Comparison of ENCODE assay signal across 18 cellular contexts in the genomic region with DNA sequence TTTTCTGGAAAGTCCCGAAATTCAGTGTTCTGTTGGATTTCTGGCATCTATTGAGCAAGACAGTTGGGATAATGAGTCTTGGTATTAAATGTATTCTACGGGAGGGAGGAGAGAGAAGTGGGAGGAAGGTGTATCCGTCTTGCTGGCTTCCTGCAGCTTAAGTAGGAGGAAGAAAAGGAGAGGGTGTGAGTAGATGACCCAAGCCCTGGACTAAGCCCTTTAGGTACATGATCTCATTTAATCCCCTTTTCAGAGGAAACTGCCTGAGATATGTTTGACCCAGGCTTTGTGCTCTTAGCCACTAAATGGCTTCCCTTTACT.
A peak's percentile ranks its signal among the peaks of the same experiment; 100 is the strongest.
DNase-seq lines count a peak whose midpoint lies in the region; ATAC-seq, FAIRE-seq and TF ChIP-seq lines count a peak whose summit lies in the region.
"Had no signal": no experiment of that assay in that cellular context is flagged by ENCODE, and none has a peak within 500 bp of the region (broad histone marks: within the 10 kb centered on the region; RNA-seq: fewer than 3 reads in every experiment).

No MANE protein-coding gene starts in this region.

- peak overlapping the region; percentile 92 for H3K27ac Mint-ChIP-seq in activated T-cell treated with anti-CD3 and anti-CD28 coated beads, Interleukin-2, amount 50 U/mL, for 24 hours
- H3K27ac Mint-ChIP-seq: HFFc6 had no signal

- H3K79me2 ChIP-seq in GM12878 (ENCODE audit: control insufficient read depth, insufficient read depth, low read length) (no peaks in the 10 kb centered on the region), smooth muscle cell (ENCODE audit: low read depth) (no peaks in the 10 kb centered on the region)

- ATAC-seq in SK-N-SH treated with all-trans-retinoic acid at 6 μM for 48 hours (peak; percentile 46), GM12878 (peak; percentile 59)
- ATAC-seq: effector memory CD8-positive, alpha-beta T cell had no signal

- DNase-seq in activated T-cell treated with anti-CD3 and anti-CD28 coated beads, Interleukin-2, amount 50 U/mL, for 24 hours: no peak
- DNase-seq in activated T-cell treated with anti-CD3 and anti-CD28 coated beads, Interleukin-2, amount 50 U/mL, for 48 hours: no peak
- DNase-seq in GM12878 (ENCODE audit: low read depth, low spot score) (no peak), smooth muscle cell (lab: John Stamatoyannopoulos, UW; ENCODE audit: unreplicated experiment) (no peak), HEK293T (ENCODE audit: extremely low spot score) (no peak), middle frontal gyrus (ENCODE audit: extremely low spot score, low spot score) (no peak), SW480 (ENCODE audit: low spot score) (no peak)
- DNase-seq: DMS 273 treated with DMSO at 0.1 percent for 48 hours; effector memory CD8-positive, alpha-beta T cell; HFFc6; kidney; midbrain; MM.1S; T-helper 9 cell; upper lobe of left lung had no signal

- H4K20me1 ChIP-seq in GM12878 (ENCODE audit: control insufficient read depth, insufficient read depth) (no peaks in the 10 kb centered on the region), smooth muscle cell (ENCODE audit: low read depth) (no peaks in the 10 kb centered on the region)

- no peak for TF ChIP-seq POLR2A in GM12878 (IDR thresholded peaks at IDR 0.05; ENCODE audit: low read depth, low read length)

- H3K4me3 ChIP-seq in GM12878 (no peak overlapping the region), smooth muscle cell (no peak overlapping the region)
- H3K4me3 ChIP-seq: upper lobe of left lung had no signal

- WGBS in GM12878 (ENCODE audit: insufficient coverage, insufficient replicate concordance, low lambda C conversion rate, missing lambda C conversion rate): 2% methylated on average over 3 of the region's 3 CpGs
- 18% methylated on average over 3 of the region's 3 CpGs for WGBS in smooth muscle cell (ENCODE audit: low lambda C conversion rate)

- no peak overlapping the region for H3K27ac ChIP-seq in GM12878 (ENCODE audit: control insufficient read depth, insufficient read depth)
- H3K27ac ChIP-seq in smooth muscle cell (ENCODE audit: low read depth): no peak overlapping the region
- H3K27ac ChIP-seq: upper lobe of left lung had no signal

- H3K4me1 ChIP-seq in GM12878 (ENCODE audit: control insufficient read depth, insufficient read depth, low read length) (no peaks in the 10 kb centered on the region; the same call in 1 of the 2 replicates), smooth muscle cell (ENCODE audit: low read depth) (peaks cover 18% of the 10 kb centered on the region)

- no peak for TF ChIP-seq EP300 in GM12878 (IDR thresholded peaks at IDR 0.05; ENCODE audit: borderline replicate concordance in 1 of 2, control insufficient read depth in 1 of 2, low read depth in 2 of 2, low read length in 2 of 2)

- SMC1A ChIA-PET in GM12878 (lab: Charles Lee; ENCODE audit: uncharacterized antibody, unreplicated experiment): no interaction called here

- intact Hi-C loops in GM12878 (cut with micrococcal nuclease; ENCODE audit: unreplicated experiment): no loop called here

- no peaks in the 10 kb centered on the region for H3K9me3 Mint-ChIP-seq in activated T-cell treated with anti-CD3 and anti-CD28 coated beads, Interleukin-2, amount 50 U/mL, for 24 hours
- H3K9me3 Mint-ChIP-seq: effector memory CD8-positive, alpha-beta T cell; HFFc6 had no signal

- TF ChIP-seq RAD21 in GM12878 (IDR thresholded peaks at IDR 0.05; ENCODE audit: insufficient read depth, low read depth, low read length): no peak

- H3K4me2 ChIP-seq in GM12878 (ENCODE audit: control insufficient read depth, insufficient read depth): no peak overlapping the region
- H3K4me2 ChIP-seq in smooth muscle cell: peak overlapping the region; percentile 60

- peak overlapping the region; percentile 49 for H3K4me3 Mint-ChIP-seq in activated T-cell treated with anti-CD3 and anti-CD28 coated beads, Interleukin-2, amount 50 U/mL, for 24 hours
- H3K4me3 Mint-ChIP-seq: effector memory CD8-positive, alpha-beta T cell; HFFc6 had no signal

- H3K27me3 Mint-ChIP-seq in activated T-cell treated with anti-CD3 and anti-CD28 coated beads, Interleukin-2, amount 50 U/mL, for 24 hours: no peaks in the 10 kb centered on the region
- H3K27me3 Mint-ChIP-seq: effector memory CD8-positive, alpha-beta T cell had no signal

- H3K9me3 ChIP-seq in GM12878 (replicated peaks; ENCODE audit: control insufficient read depth, insufficient read depth, low read length) (no peaks in the 10 kb centered on the region), smooth muscle cell (replicated peaks; ENCODE audit: low read depth) (no peaks in the 10 kb centered on the region)
- H3K9me3 ChIP-seq: upper lobe of left lung had no signal

- no peaks in the 10 kb centered on the region for H3F3A ChIP-seq in smooth muscle cell (ENCODE audit: low read depth)

- H3K27me3 ChIP-seq in GM12878 (replicated peaks in 1 of 2; ENCODE audit: control insufficient read depth in 2 of 2, insufficient read depth in 2 of 2, low read length in 1 of 2) (no peaks in the 10 kb centered on the region), smooth muscle cell (ENCODE audit: low read depth) (no peaks in the 10 kb centered on the region)
- H3K27me3 ChIP-seq: upper lobe of left lung had no signal

- H3K9ac ChIP-seq in GM12878 (ENCODE audit: control insufficient read depth, insufficient read depth, low read length): no peak overlapping the region
- H3K9ac ChIP-seq in smooth muscle cell (ENCODE audit: low read depth): no peak overlapping the region

- BruUV-seq in GM12878 (replicated peaks; lab: Mats Ljungman, UMichigan): no TSS peak

- peaks cover 88% of the 10 kb centered on the region for H3K4me1 Mint-ChIP-seq in activated T-cell treated with anti-CD3 and anti-CD28 coated beads, Interleukin-2, amount 50 U/mL, for 24 hours (ENCODE audit: low read depth)

- no peak for FAIRE-seq in GM12878 (lab: Jason Lieb, UNC)
- FAIRE-seq: bronchial epithelial cell, kidney, RCC 7860 had no signal

- H3K36me3 Mint-ChIP-seq in activated T-cell treated with anti-CD3 and anti-CD28 coated beads, Interleukin-2, amount 50 U/mL, for 24 hours (ENCODE audit: low read depth): peaks cover 55% of the 10 kb centered on the region

- H2AFZ ChIP-seq in GM12878 (ENCODE audit: control insufficient read depth, low read depth, low read length): no peak overlapping the region
- no peak overlapping the region for H2AFZ ChIP-seq in smooth muscle cell (ENCODE audit: low read depth)

- TF ChIP-seq CTCF in GM12878 (IDR thresholded peaks at IDR 0.05 in 2 of 3, conservative IDR thresholded peaks at IDR 0.05 in 1 of 3; ENCODE audit: control insufficient read depth in 2 of 3, extremely low read depth in 1 of 3, insufficient read depth in 1 of 3, low read depth in 3 of 3, low read length in 3 of 3) (no peak), smooth muscle cell (IDR thresholded peaks at IDR 0.05; ENCODE audit: borderline replicate concordance, insufficient read depth, poor library complexity, severe bottlenecking) (no peak)

- no peaks in the 10 kb centered on the region for H3K36me3 ChIP-seq in GM12878 (ENCODE audit: control insufficient read depth in 2 of 2, insufficient read depth in 2 of 2, low read length in 1 of 2)
- no peaks in the 10 kb centered on the region for H3K36me3 ChIP-seq in smooth muscle cell (ENCODE audit: low read depth)
- H3K36me3 ChIP-seq: upper lobe of left lung had no signal

- RAD21 ChIA-PET in GM12878 (lab: Charles Lee; ENCODE audit: unreplicated experiment): no interaction called here

- in situ Hi-C loops in GM12878 (cut with MboI): no loop called here

- CTCF ChIA-PET in GM12878 (lab: Yijun Ruan, JAX) (no interaction called here), HEK293T (lab: Yijun Ruan, JAX) (no interaction called here)

- POLR2A ChIA-PET in GM12878 (lab: Charles Lee) (no interaction called here), HEK293T (lab: Yijun Ruan, JAX) (no interaction called here)

TF ChIP-seq in SK-N-SH treated with all-trans-retinoic acid at 6 μM for 48 hours, 23 proteins besides CTCF, POLR2A, EP300 and RAD21 (continues in another document):
- TF ChIP-seq ISL1 (CRISPR knock-in tag; IDR thresholded peaks at IDR 0.05) (no peak), ZFP30 (CRISPR knock-in tag; IDR thresholded peaks at IDR 0.05) (no peak), PPARA (CRISPR knock-in tag; IDR thresholded peaks at IDR 0.05; ENCODE audit: borderline replicate concordance) (no peak), OSR1 (CRISPR knock-in tag; IDR thresholded peaks at IDR 0.05) (no peak), ARNTL (CRISPR knock-in tag; IDR thresholded peaks at IDR 0.05; ENCODE audit: borderline replicate concordance, low read depth) (no peak)

TF ChIP-seq in GM12878, 131 proteins besides CTCF, POLR2A, EP300 and RAD21 (continues in another document):
- TF ChIP-seq IKZF1 (conservative IDR thresholded peaks at IDR 0.05): no peak; the same call in 1 of the 2 replicates

TF ChIP-seq in HEK293T, 16 proteins besides CTCF, POLR2A, EP300 and RAD21:
- TF ChIP-seq FOXA1 (IDR thresholded peaks at IDR 0.05) (no peak), LEF1 (IDR thresholded peaks at IDR 0.05; ENCODE audit: borderline replicate concordance) (no peak), NFRKB (IDR thresholded peaks at IDR 0.05) (no peak), ELF4 (IDR thresholded peaks at IDR 0.05) (no peak), SUZ12 (IDR thresholded peaks at IDR 0.05) (no peak), BHLHE40 (IDR thresholded peaks at IDR 0.05; ENCODE audit: borderline replicate concordance) (no peak), FOXM1 (IDR thresholded peaks at IDR 0.05; ENCODE audit: borderline replicate concordance) (no peak), HDGF (IDR thresholded peaks at IDR 0.05; ENCODE audit: borderline replicate concordance) (no peak), CTBP1 (IDR thresholded peaks at IDR 0.05; ENCODE audit: borderline replicate concordance) (no peak), FOXK2 (IDR thresholded peaks at IDR 0.05) (no peak)
